Comparison of ENCODE assay signal across 25 cellular contexts in the genomic region with DNA sequence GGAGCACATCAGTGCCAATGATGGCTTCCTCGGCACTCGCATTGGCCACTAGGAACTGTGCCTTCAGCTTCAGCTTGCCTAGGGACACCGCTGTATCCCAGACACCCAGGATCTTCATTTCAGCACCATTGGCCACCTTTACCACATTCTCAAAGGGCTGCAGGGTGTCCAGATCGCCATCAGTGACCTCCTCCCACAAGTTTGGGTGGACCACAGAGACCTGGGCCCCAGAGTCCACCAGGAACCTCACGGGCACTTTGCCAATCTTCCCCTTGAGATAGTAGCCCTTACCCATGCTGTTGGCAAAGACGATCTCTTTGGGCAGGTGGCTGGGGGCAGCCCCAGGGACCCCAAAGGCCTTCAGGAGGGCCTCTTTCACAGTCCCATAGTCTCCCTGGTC.
"Had no signal": no experiment of that assay in that cellular context is flagged by ENCODE, and none has a peak within 500 bp of the region (broad histone marks: within the 10 kb centered on the region; RNA-seq: fewer than 3 reads in every experiment).

No MANE protein-coding gene starts in this region.

- H3K27me3 ChIP-seq: brain microvascular endothelial cell, cardiac muscle cell, MG63, Peyer's patch, SJCRH30 had no signal

- H3K4me2 ChIP-seq: SK-N-SH had no signal

- H3K27ac ChIP-seq: brain microvascular endothelial cell, cardiac muscle cell, Peyer's patch, RWPE1, SJCRH30 had no signal

- H3K9me3 Mint-ChIP-seq: activated naive CD4-positive, alpha-beta T cell treated with anti-CD3 and anti-CD28 coated beads for 36 hours had no signal

- ATAC-seq: activated CD8-positive, alpha-beta T cell treated with anti-CD3 and anti-CD28 coated beads, Interleukin-2, amount 10 ng/mL, durations not matched to agents 7 days and 5 days had no signal

- H3K4me3 ChIP-seq: cardiac muscle cell, MG63, Peyer's patch, SJCRH30 had no signal

- H3K4me3 Mint-ChIP-seq: activated CD8-positive, alpha-beta T cell treated with anti-CD3 and anti-CD28 coated beads, Interleukin-2, amount 10 ng/mL, durations not matched to agents 7 days and 5 days; activated naive CD4-positive, alpha-beta T cell treated with anti-CD3 and anti-CD28 coated beads for 36 hours; activated naive CD8-positive, alpha-beta T cell had no signal

- DNase-seq: activated CD4-positive, alpha-beta T cell treated with anti-CD3 and anti-CD28 coated beads for 48 hours; activated CD4-positive, alpha-beta T cell treated with anti-CD3 and anti-CD28 coated beads, Interleukin-2, amount 50 U/mL, for 4 hours; activated CD4-positive, CD25-positive, alpha-beta regulatory T cell treated with anti-CD3 and anti-CD28 coated beads, Interleukin-2, amount 50 U/mL, for 72 hours; activated CD8-positive, alpha-beta memory T cell treated with anti-CD3 and anti-CD28 coated beads, Interleukin-2, amount 50 U/mL, for 48 hours; activated CD8-positive, alpha-beta T cell treated with anti-CD3 and anti-CD28 coated beads, Interleukin-2, amount 10 ng/mL, durations not matched to agents 7 days and 5 days; activated gamma-delta T cell; activated naive CD4-positive, alpha-beta T cell treated with anti-CD3 and anti-CD28 coated beads for 36 hours; activated T-cell treated with anti-CD3 and anti-CD28 coated beads, Interleukin-2, amount 50 U/mL, for 1 hour; brain microvascular endothelial cell; MG63; MV-4-11; NCI-H1092 treated with DMSO at 0.1 percent for 48 hours; NCI-H1436; NCI-H1694 treated with DMSO at 0.1 percent for 48 hours; NCI-H2029 treated with DMSO at 0.1 percent for 48 hours; NCI-H345; NCI-H510A treated with DMSO at 0.1 percent for 48 hours; Right ventricle myocardium superior; SJCRH30; SK-N-SH; T-helper 1 cell had no signal

- H3K36me3 ChIP-seq: brain microvascular endothelial cell, cardiac muscle cell, MG63, Peyer's patch, SJCRH30 had no signal

- H3K27ac Mint-ChIP-seq: activated CD8-positive, alpha-beta T cell treated with anti-CD3 and anti-CD28 coated beads, Interleukin-2, amount 10 ng/mL, durations not matched to agents 7 days and 5 days; activated naive CD4-positive, alpha-beta T cell treated with anti-CD3 and anti-CD28 coated beads for 36 hours; activated naive CD8-positive, alpha-beta T cell had no signal

- H3K27me3 Mint-ChIP-seq: activated naive CD8-positive, alpha-beta T cell had no signal

- H3K9me3 ChIP-seq: MG63, Peyer's patch, SJCRH30, SK-N-SH had no signal

- H3K9ac ChIP-seq: SK-N-SH had no signal

- H3K36me3 Mint-ChIP-seq: activated naive CD8-positive, alpha-beta T cell had no signal
